Comparison of ENCODE assay signal across 8 cellular contexts in genomic region chr12:125185740-125186470, GRCh38. TPM values are rescaled to one million over a fixed set of nuclear protein-coding genes. Genes with fewer than 3 reads are reported as not detected.
DNase-seq lines count a peak whose midpoint lies in the region; TF ChIP-seq lines count a peak whose summit lies in the region.

Gene TMEM132B, plus strand, starts transcription at chr12:125186386.

- H3K27me3 ChIP-seq in BE2C (peaks cover 70% of the 10 kb centered on the region), mammary epithelial cell (ENCODE audit: insufficient read depth, low read length) (peaks cover 24% of the 10 kb centered on the region)

- TF ChIP-seq RAD21 in Ishikawa (IDR thresholded peaks at IDR 0.05; ENCODE audit: low read depth): no peak

- no peak for TF ChIP-seq EP300 in Ishikawa (IDR thresholded peaks at IDR 0.05; ENCODE audit: borderline replicate concordance)

- no peaks in the 10 kb centered on the region for H3K79me2 ChIP-seq in mammary epithelial cell (ENCODE audit: insufficient read depth, low read length)

- no TSS peak for BruUV-seq in mammary epithelial cell (replicated peaks; lab: Mats Ljungman, UMichigan)

- WGBS in mammary epithelial cell (ENCODE audit: low coverage, missing lambda C conversion rate): 4% methylated on average over 4 of the region's 71 CpGs

- H4K20me1 ChIP-seq in mammary epithelial cell (ENCODE audit: insufficient read depth, low read length): no peaks in the 10 kb centered on the region

- peak within 1 kb of the TSS; percentile 71 for H2AFZ ChIP-seq in mammary epithelial cell (ENCODE audit: low read depth, low read length)

- no peak for TF ChIP-seq CTCF in BE2C (IDR thresholded peaks at IDR 0.05; ENCODE audit: low read depth, low read length)
- peak in 1 of 2 donors; percentile 21 for TF ChIP-seq CTCF in mammary epithelial cell (conservative IDR thresholded peaks at IDR 0.05 in 1 of 2, IDR thresholded peaks at IDR 0.05 in 1 of 2; ENCODE audit: extremely low read depth in 1 of 2, insufficient read depth in 1 of 2, low read depth in 1 of 2, low read length in 2 of 2)

- intact Hi-C loops in mammary epithelial cell (cut with micrococcal nuclease): loop anchor here (10.0 kb wide), 3 partner anchors 191 to 879 kb away; partner anchors contain the start of gene BRI3BP

- H3K27ac ChIP-seq in mammary epithelial cell (ENCODE audit: insufficient read depth, low read depth, low read length): no peak within 1 kb of the TSS

- peak within 1 kb of the TSS; percentile 38 for H3K4me3 ChIP-seq in BE2C (ENCODE audit: low read depth, low read length)
- H3K4me3 ChIP-seq in mammary epithelial cell (replicated peaks in 1 of 3; ENCODE audit: insufficient read depth in 1 of 3, low read depth in 2 of 3, low read length in 3 of 3): peak within 1 kb of the TSS in 2 of 3 experiments; percentile 25 to 34

- dilution Hi-C loops in mammary epithelial cell (cut with HindIII; ENCODE audit: low sequenced_read_pairs): no loop called here

- CTCF ChIA-PET in mammary epithelial cell (lab: Charles Lee; ENCODE audit: low non-redundant PET): no interaction called here

- H3K4me2 ChIP-seq in mammary epithelial cell (ENCODE audit: insufficient read depth, low read depth, low read length): peak within 1 kb of the TSS; percentile 77

- H3K4me1 ChIP-seq in BE2C (peaks cover 2% of the 10 kb centered on the region; the same call in 1 of the 2 replicates), mammary epithelial cell (ENCODE audit: insufficient read depth, low read length) (peaks cover 12% of the 10 kb centered on the region)

- in situ Hi-C loops in SK-MEL-5 (cut with HindIII; ENCODE audit: low pct_unique_long_range_greater_than_20kb, low sequenced_read_pairs): no loop called here
- in situ Hi-C loops in mammary epithelial cell (cut with MboI; ENCODE audit: low sequenced_read_pairs in 2 of 2): no loop called here

- DNase-seq in BE2C: peak; percentile 92
- peak; percentile 41 for DNase-seq in GM19238 (ENCODE audit: insufficient read length, low spot score)
- peak; percentile 64 for DNase-seq in SK-MEL-5 (ENCODE audit: low read depth, low spot score)
- DNase-seq in mammary epithelial cell: peak; percentile 69
- peak; percentile 58 for DNase-seq in iris pigment epithelial cell (ENCODE audit: low read depth)
- peak; percentile 11 to 34 for DNase-seq in stimulated activated CD4-positive, alpha-beta T cell treated with anti-CD3 and anti-CD28 coated beads, Interleukin-1b, Interleukin-23, amount 100 ng/mL, for 4 hours (ENCODE audit: low read depth in 2 of 2)
- DNase-seq in NK-92 treated with Interleukin-12 subunit alpha and Interleukin-12 subunit beta, amount 100 ng/mL, for 24 hours (lab: John Stamatoyannopoulos, UW): no peak

- no peak within 1 kb of the TSS for H3K9ac ChIP-seq in mammary epithelial cell (ENCODE audit: insufficient read depth, low read length)

- H3K36me3 ChIP-seq in BE2C: no peaks in the 10 kb centered on the region
- no peaks in the 10 kb centered on the region for H3K36me3 ChIP-seq in mammary epithelial cell (ENCODE audit: insufficient read depth, low read length)

- no peaks in the 10 kb centered on the region; the same call in 1 of the 2 replicates for H3K9me3 ChIP-seq in BE2C
- no peaks in the 10 kb centered on the region for H3K9me3 ChIP-seq in mammary epithelial cell (replicated peaks; ENCODE audit: insufficient read depth, low read length)

TF ChIP-seq in Ishikawa, 13 proteins besides CTCF, POLR2A, EP300 and RAD21:
- no peak for TF ChIP-seq YY1 (IDR thresholded peaks at IDR 0.05; ENCODE audit: low read depth)
- TF ChIP-seq ZBTB7A (IDR thresholded peaks at IDR 0.05; ENCODE audit: low read depth): 0 out of 2 replicates have a peak, but pooled peaks have one; percentile 38
TF ChIP-seq in Ishikawa: peak in this region for 1.

RNA-seq across cellular contexts. Expression of gene TMEM132B, which starts in this region (rescaled TPM):
- polyA plus RNA-seq in BE2C (2012; ENCODE audit: insufficient read depth, insufficient read length, low read depth): 0.96 TPM
- 6.1 and 6.8 TPM in 2 replicates for total RNA-seq in SK-MEL-5 (2014; rRNA removed; shearing (Covaris generic))
- 3.4 and 4.3 TPM in 2 replicates for polyA plus RNA-seq in SK-MEL-5 (2015; cell fraction: cytosol; rRNA removed)
- 3.3 and 5.2 TPM in 2 replicates for polyA plus RNA-seq in SK-MEL-5 (2015; cell fraction: nucleus; rRNA removed)
- total RNA-seq in mammary epithelial cell: under 1 TPM; under 0.01 to 0.71 TPM
- polyA plus RNA-seq in mammary epithelial cell: 0.42 TPM
- 2.0 TPM for polyA minus RNA-seq in mammary epithelial cell
